In the genomic region with DNA sequence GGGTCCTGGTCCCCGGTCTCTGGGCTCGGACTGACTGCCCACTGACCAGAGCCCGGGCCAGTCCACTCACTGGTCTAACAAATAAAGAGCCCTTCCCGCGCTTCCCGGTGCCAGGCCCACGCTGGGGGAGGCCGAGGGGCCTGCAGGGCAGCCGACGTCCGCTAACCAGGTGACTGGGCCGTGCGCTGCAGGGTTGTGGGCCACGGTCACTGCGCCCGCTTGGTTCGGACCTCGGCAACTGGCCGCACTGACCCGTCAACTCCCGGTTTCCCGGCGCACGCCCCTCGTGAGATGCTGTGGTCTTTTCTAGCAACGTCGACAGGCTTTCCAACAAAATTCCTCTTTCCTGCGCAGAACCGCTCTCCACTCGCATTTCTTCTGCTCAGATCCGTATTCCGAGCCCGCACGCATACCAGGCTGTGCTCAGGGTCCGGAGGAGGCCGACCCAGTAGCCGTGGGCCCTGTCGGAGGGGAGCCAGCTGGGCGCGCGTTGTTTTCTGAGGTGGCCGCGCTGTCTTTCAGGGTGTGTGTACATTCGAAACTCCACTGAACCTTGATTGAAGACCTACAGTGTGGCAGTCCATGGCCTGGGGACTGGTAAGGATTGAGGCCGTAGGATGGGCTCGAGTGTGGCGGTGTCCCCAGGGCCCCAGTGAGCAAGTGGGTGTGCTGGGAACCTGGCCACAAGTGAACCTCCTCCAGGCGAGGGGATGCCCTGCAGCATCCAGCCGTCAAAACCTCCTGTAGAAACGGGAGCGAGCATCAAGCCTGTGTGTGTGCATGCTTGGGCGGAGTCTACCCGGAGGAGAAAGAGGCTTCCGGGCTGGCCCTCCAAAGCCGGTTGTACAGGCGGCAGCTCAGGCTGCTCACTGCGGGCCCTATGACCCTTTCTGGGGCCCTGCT, we compare ENCODE assay signal across 1 cellular context.
TF ChIP-seq lines count a peak whose summit lies in the region.

No MANE protein-coding gene starts in this region.

TF ChIP-seq in HepG2, 621 proteins besides CTCF, POLR2A, EP300 and RAD21 (continued from another document and continues in another):
- TF ChIP-seq, protein P1, sequence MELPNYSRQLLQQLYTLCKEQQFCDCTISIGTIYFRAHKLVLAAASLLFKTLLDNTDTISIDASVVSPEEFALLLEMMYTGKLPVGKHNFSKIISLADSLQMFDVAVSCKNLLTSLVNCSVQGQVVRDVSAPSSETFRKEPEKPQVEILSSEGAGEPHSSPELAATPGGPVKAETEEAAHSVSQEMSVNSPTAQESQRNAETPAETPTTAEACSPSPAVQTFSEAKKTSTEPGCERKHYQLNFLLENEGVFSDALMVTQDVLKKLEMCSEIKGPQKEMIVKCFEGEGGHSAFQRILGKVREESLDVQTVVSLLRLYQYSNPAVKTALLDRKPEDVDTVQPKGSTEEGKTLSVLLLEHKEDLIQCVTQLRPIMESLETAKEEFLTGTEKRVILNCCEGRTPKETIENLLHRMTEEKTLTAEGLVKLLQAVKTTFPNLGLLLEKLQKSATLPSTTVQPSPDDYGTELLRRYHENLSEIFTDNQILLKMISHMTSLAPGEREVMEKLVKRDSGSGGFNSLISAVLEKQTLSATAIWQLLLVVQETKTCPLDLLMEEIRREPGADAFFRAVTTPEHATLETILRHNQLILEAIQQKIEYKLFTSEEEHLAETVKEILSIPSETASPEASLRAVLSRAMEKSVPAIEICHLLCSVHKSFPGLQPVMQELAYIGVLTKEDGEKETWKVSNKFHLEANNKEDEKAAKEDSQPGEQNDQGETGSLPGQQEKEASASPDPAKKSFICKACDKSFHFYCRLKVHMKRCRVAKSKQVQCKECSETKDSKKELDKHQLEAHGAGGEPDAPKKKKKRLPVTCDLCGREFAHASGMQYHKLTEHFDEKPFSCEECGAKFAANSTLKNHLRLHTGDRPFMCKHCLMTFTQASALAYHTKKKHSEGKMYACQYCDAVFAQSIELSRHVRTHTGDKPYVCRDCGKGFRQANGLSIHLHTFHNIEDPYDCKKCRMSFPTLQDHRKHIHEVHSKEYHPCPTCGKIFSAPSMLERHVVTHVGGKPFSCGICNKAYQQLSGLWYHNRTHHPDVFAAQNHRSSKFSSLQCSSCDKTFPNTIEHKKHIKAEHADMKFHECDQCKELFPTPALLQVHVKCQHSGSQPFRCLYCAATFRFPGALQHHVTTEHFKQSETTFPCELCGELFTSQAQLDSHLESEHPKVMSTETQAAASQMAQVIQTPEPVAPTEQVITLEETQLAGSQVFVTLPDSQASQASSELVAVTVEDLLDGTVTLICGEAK (IDR thresholded peaks at IDR 0.05): no peak
- TF ChIP-seq, protein P1 (CRISPR knock-in tag; IDR thresholded peaks at IDR 0.05): no peak; the same call in 1 of the 2 replicates
- TF ChIP-seq NRL (CRISPR knock-in tag; IDR thresholded peaks at IDR 0.05; ENCODE audit: borderline replicate concordance) (peak; percentile 84; the same call in 1 of the 2 replicates), ZBTB38 (CRISPR knock-in tag; IDR thresholded peaks at IDR 0.05) (peak; percentile 48; the same call in 1 of the 2 replicates), ZBTB3 (CRISPR knock-in tag; IDR thresholded peaks at IDR 0.05; ENCODE audit: borderline replicate concordance, low read depth) (no peak), SIN3B (IDR thresholded peaks at IDR 0.05; ENCODE audit: low read length) (no peak), ZNF317 (CRISPR knock-in tag; IDR thresholded peaks at IDR 0.05) (peak; percentile 41; the same call in 1 of the 2 replicates), RFX3 (CRISPR knock-in tag; IDR thresholded peaks at IDR 0.05) (no peak), MXD4 (CRISPR knock-in tag; IDR thresholded peaks at IDR 0.05) (no peak), ZNF549 (CRISPR knock-in tag; IDR thresholded peaks at IDR 0.05) (no peak), CREM (IDR thresholded peaks at IDR 0.05) (no peak), CREM (CRISPR knock-in tag; IDR thresholded peaks at IDR 0.05) (no peak), ATF1 (CRISPR knock-in tag; IDR thresholded peaks at IDR 0.05) (no peak), NAIF1 (CRISPR knock-in tag; IDR thresholded peaks at IDR 0.05; ENCODE audit: borderline replicate concordance) (peak; percentile 46; the same call in 1 of the 2 replicates), ATM (IDR thresholded peaks at IDR 0.05; ENCODE audit: borderline replicate concordance) (no peak), ZNF570 (CRISPR knock-in tag; IDR thresholded peaks at IDR 0.05; ENCODE audit: borderline replicate concordance) (no peak), GPN1 (CRISPR knock-in tag; IDR thresholded peaks at IDR 0.05; ENCODE audit: borderline replicate concordance) (no peak), ZNF552 (CRISPR knock-in tag; IDR thresholded peaks at IDR 0.05; ENCODE audit: borderline replicate concordance) (no peak; the same call in 1 of the 2 replicates), KDM5A (IDR thresholded peaks at IDR 0.05; ENCODE audit: borderline replicate concordance, low read length) (no peak), RNF219 (CRISPR knock-in tag; IDR thresholded peaks at IDR 0.05) (no peak), ZNF616 (CRISPR knock-in tag; IDR thresholded peaks at IDR 0.05; ENCODE audit: low read depth) (no peak), ZNF225 (CRISPR knock-in tag; IDR thresholded peaks at IDR 0.05) (peak; percentile 76; the same call in 1 of the 2 replicates), HNF4A (CRISPR knock-in tag; IDR thresholded peaks at IDR 0.05) (no peak), KAT8 (CRISPR knock-in tag; IDR thresholded peaks at IDR 0.05) (no peak; the same call in 1 of the 2 replicates)
- TF ChIP-seq, protein P2, sequence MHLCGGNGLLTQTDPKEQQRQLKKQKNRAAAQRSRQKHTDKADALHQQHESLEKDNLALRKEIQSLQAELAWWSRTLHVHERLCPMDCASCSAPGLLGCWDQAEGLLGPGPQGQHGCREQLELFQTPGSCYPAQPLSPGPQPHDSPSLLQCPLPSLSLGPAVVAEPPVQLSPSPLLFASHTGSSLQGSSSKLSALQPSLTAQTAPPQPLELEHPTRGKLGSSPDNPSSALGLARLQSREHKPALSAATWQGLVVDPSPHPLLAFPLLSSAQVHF (CRISPR knock-in tag; IDR thresholded peaks at IDR 0.05): no peak
- TF ChIP-seq, protein P3, sequence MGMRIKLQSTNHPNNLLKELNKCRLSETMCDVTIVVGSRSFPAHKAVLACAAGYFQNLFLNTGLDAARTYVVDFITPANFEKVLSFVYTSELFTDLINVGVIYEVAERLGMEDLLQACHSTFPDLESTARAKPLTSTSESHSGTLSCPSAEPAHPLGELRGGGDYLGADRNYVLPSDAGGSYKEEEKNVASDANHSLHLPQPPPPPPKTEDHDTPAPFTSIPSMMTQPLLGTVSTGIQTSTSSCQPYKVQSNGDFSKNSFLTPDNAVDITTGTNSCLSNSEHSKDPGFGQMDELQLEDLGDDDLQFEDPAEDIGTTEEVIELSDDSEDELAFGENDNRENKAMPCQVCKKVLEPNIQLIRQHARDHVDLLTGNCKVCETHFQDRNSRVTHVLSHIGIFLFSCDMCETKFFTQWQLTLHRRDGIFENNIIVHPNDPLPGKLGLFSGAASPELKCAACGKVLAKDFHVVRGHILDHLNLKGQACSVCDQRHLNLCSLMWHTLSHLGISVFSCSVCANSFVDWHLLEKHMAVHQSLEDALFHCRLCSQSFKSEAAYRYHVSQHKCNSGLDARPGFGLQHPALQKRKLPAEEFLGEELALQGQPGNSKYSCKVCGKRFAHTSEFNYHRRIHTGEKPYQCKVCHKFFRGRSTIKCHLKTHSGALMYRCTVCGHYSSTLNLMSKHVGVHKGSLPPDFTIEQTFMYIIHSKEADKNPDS (CRISPR knock-in tag; IDR thresholded peaks at IDR 0.05): no peak
- TF ChIP-seq, protein P4, sequence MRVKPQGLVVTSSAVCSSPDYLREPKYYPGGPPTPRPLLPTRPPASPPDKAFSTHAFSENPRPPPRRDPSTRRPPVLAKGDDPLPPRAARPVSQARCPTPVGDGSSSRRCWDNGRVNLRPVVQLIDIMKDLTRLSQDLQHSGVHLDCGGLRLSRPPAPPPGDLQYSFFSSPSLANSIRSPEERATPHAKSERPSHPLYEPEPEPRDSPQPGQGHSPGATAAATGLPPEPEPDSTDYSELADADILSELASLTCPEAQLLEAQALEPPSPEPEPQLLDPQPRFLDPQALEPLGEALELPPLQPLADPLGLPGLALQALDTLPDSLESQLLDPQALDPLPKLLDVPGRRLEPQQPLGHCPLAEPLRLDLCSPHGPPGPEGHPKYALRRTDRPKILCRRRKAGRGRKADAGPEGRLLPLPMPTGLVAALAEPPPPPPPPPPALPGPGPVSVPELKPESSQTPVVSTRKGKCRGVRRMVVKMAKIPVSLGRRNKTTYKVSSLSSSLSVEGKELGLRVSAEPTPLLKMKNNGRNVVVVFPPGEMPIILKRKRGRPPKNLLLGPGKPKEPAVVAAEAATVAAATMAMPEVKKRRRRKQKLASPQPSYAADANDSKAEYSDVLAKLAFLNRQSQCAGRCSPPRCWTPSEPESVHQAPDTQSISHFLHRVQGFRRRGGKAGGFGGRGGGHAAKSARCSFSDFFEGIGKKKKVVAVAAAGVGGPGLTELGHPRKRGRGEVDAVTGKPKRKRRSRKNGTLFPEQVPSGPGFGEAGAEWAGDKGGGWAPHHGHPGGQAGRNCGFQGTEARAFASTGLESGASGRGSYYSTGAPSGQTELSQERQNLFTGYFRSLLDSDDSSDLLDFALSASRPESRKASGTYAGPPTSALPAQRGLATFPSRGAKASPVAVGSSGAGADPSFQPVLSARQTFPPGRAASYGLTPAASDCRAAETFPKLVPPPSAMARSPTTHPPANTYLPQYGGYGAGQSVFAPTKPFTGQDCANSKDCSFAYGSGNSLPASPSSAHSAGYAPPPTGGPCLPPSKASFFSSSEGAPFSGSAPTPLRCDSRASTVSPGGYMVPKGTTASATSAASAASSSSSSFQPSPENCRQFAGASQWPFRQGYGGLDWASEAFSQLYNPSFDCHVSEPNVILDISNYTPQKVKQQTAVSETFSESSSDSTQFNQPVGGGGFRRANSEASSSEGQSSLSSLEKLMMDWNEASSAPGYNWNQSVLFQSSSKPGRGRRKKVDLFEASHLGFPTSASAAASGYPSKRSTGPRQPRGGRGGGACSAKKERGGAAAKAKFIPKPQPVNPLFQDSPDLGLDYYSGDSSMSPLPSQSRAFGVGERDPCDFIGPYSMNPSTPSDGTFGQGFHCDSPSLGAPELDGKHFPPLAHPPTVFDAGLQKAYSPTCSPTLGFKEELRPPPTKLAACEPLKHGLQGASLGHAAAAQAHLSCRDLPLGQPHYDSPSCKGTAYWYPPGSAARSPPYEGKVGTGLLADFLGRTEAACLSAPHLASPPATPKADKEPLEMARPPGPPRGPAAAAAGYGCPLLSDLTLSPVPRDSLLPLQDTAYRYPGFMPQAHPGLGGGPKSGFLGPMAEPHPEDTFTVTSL (CRISPR knock-in tag; IDR thresholded peaks at IDR 0.05; ENCODE audit: borderline replicate concordance): 0 out of 2 replicates have a peak, but pooled peaks have one; percentile 5
- TF ChIP-seq, protein P5, sequence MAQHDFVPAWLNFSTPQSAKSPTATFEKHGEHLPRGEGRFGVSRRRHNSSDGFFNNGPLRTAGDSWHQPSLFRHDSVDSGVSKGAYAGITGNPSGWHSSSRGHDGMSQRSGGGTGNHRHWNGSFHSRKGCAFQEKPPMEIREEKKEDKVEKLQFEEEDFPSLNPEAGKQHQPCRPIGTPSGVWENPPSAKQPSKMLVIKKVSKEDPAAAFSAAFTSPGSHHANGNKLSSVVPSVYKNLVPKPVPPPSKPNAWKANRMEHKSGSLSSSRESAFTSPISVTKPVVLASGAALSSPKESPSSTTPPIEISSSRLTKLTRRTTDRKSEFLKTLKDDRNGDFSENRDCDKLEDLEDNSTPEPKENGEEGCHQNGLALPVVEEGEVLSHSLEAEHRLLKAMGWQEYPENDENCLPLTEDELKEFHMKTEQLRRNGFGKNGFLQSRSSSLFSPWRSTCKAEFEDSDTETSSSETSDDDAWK (CRISPR knock-in tag; IDR thresholded peaks at IDR 0.05): no peak
